In genomic region chr3:181278468-181279238, GRCh38 we compare ENCODE assay signal across 12 cellular contexts.
A peak's percentile ranks its signal among the peaks of the same experiment; 100 is the strongest.
DNase-seq lines count a peak whose midpoint lies in the region; ATAC-seq, FAIRE-seq and TF ChIP-seq lines count a peak whose summit lies in the region.
"Had no signal": no experiment of that assay in that cellular context is flagged by ENCODE, and none has a peak within 500 bp of the region (broad histone marks: within the 10 kb centered on the region; RNA-seq: fewer than 3 reads in every experiment).

No MANE protein-coding gene starts in this region.

- H3K4me3 ChIP-seq in endothelial cell of umbilical vein (replicated peaks in 1 of 3; ENCODE audit: insufficient read depth in 1 of 3, low read depth in 1 of 3, low read length in 3 of 3), result no peak overlapping the region
- H3K4me3 ChIP-seq in spleen, result no peak overlapping the region
- H3K4me3 ChIP-seq: Peyer's patch had no signal

- 50 to 55% (median 52%) methylated on average over 5 of the region's 5 CpGs for WGBS in spleen, 5 donors

- H3K27ac ChIP-seq in endothelial cell of umbilical vein (ENCODE audit: insufficient read depth, low read depth, low read length), result no peak overlapping the region
- H3K27ac ChIP-seq in spleen, result no peak overlapping the region
- H3K27ac ChIP-seq: Peyer's patch had no signal

- no TSS peak for BruUV-seq in endothelial cell of umbilical vein (replicated peaks; lab: Mats Ljungman, UMichigan)

- intact Hi-C loops in endothelial cell of umbilical vein (cut with micrococcal nuclease) (loop anchor here (1.0 to 5.0 kb wide), 3 partner anchors 68 to 476 kb away; no protein-coding TSS in a partner anchor), spleen (cut with DNase I; ENCODE audit: low total_unique reads) (no loop called here)

- H3K9ac ChIP-seq in endothelial cell of umbilical vein (replicated peaks; ENCODE audit: extremely low read depth, insufficient read depth, low read length), result no peak overlapping the region

- H3K9me3 ChIP-seq in endothelial cell of umbilical vein (replicated peaks; ENCODE audit: control insufficient read depth, insufficient read depth, low read length) (no peaks in the 10 kb centered on the region), spleen (no peaks in the 10 kb centered on the region)
- H3K9me3 ChIP-seq: Peyer's patch had no signal

- no peak overlapping the region for H3K4me2 ChIP-seq in endothelial cell of umbilical vein (ENCODE audit: insufficient read depth, low read length)

- POLR2A ChIA-PET in endothelial cell of umbilical vein (lab: Charles Lee), result no interaction called here

- no peaks in the 10 kb centered on the region for H3K9me1 ChIP-seq in endothelial cell of umbilical vein (replicated peaks; ENCODE audit: control insufficient read depth, extremely low read depth, insufficient read depth, low read length)

- no peak for FAIRE-seq in endothelial cell of umbilical vein (lab: Jason Lieb, UNC)
- FAIRE-seq: HTR-8/SVneo had no signal

- ATAC-seq in GM21529 (IDR thresholded peaks at IDR 0.05; ENCODE audit: unreplicated experiment), result no peak

- H3K27me3 ChIP-seq in endothelial cell of umbilical vein (ENCODE audit: control insufficient read depth in 2 of 2, insufficient read depth in 2 of 2, low read length in 2 of 2), result peaks cover 0 to 4% of the 10 kb centered on the region in 2 experiments
- H3K27me3 ChIP-seq in spleen (replicated peaks in 1 of 7), result no peaks in the 10 kb centered on the region
- H3K27me3 ChIP-seq: Peyer's patch had no signal

- CTCF ChIA-PET in endothelial cell of umbilical vein (lab: Charles Lee), result interaction anchor here (0.8 to 2.4 kb wide), 23 partner anchors 10 to 1405 kb away, joined by 3 to 34 read pairs (median 4); no protein-coding TSS in a partner anchor

- no peaks in the 10 kb centered on the region for H3K4me1 ChIP-seq in endothelial cell of umbilical vein (ENCODE audit: control insufficient read depth, extremely low read depth, insufficient read depth, low read length)
- no peaks in the 10 kb centered on the region for H3K4me1 ChIP-seq in spleen
- H3K4me1 ChIP-seq: Peyer's patch had no signal

- TF ChIP-seq POLR2A in endothelial cell of umbilical vein (IDR thresholded peaks at IDR 0.05; ENCODE audit: low read depth, low read length) (no peak), spleen (IDR thresholded peaks at IDR 0.05) (no peak)

- H3K36me3 ChIP-seq in endothelial cell of umbilical vein (ENCODE audit: control insufficient read depth in 2 of 2, extremely low read depth in 1 of 2, insufficient read depth in 2 of 2, low read length in 2 of 2), result no peaks in the 10 kb centered on the region
- H3K36me3 ChIP-seq in spleen, result no peaks in the 10 kb centered on the region

- peak; percentile 40 to 49 for DNase-seq in NCI-H2081 (lab: John Stamatoyannopoulos, UW)
- DNase-seq in NCI-H2081 treated with DMSO at 0.1 percent for 48 hours (lab: John Stamatoyannopoulos, UW), result no peak
- DNase-seq in NCI-H524 treated with DMSO at 0.1 percent for 48 hours (lab: John Stamatoyannopoulos, UW), result peak; percentile 15
- peak; percentile 6 for DNase-seq in endothelial cell of umbilical vein (ENCODE audit: low read depth, low spot score)
- no peak for DNase-seq in spleen
- DNase-seq in activated naive CD4-positive, alpha-beta T cell (lab: John Stamatoyannopoulos, UW), result no peak
- no peak for DNase-seq in GOT3 (lab: John Stamatoyannopoulos, UW)
- DNase-seq: activated CD4-positive, alpha-beta memory T cell treated with anti-CD3 and anti-CD28 coated beads, Interleukin-2, amount 10 ng/mL, durations not matched to agents 7 days and 5 days; Peyer's patch; posterior cingulate gyrus had no signal

- no peaks in the 10 kb centered on the region for H3K79me2 ChIP-seq in endothelial cell of umbilical vein (ENCODE audit: control insufficient read depth, insufficient read depth, low read length)

- dilution Hi-C loops in endothelial cell of umbilical vein (cut with MboI; ENCODE audit: extremely low pct_ligation_motif_present, low sequenced_read_pairs), result no loop called here

- no peaks in the 10 kb centered on the region for H4K20me1 ChIP-seq in endothelial cell of umbilical vein (replicated peaks; ENCODE audit: control insufficient read depth, extremely low read depth, insufficient read depth, low read length)

- no peak overlapping the region for H2AFZ ChIP-seq in endothelial cell of umbilical vein (ENCODE audit: low read depth, low read length)

- TF ChIP-seq CTCF in endothelial cell of umbilical vein (IDR thresholded peaks at IDR 0.05; ENCODE audit: extremely low read depth in 1 of 2, insufficient read depth in 1 of 2, low read depth in 1 of 2, low read length in 2 of 2) (peak in 1 of 2 donors; percentile 7), spleen (IDR thresholded peaks at IDR 0.05 in 8 of 11, conservative IDR thresholded peaks at IDR 0.05 in 3 of 11) (peak in 7 of 11 experiments; percentile 5 to 40 (median 25))

TF ChIP-seq in endothelial cell of umbilical vein, 7 proteins besides CTCF, POLR2A, EP300 and RAD21:
- TF ChIP-seq POLR2AphosphoS5 (IDR thresholded peaks at IDR 0.05; ENCODE audit: insufficient read depth, low read depth, low read length), result no peak
- TF ChIP-seq, protein P1, sequence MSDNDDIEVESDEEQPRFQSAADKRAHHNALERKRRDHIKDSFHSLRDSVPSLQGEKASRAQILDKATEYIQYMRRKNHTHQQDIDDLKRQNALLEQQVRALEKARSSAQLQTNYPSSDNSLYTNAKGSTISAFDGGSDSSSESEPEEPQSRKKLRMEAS (IDR thresholded peaks at IDR 0.05; ENCODE audit: insufficient read depth, insufficient read length), result no peak
- no peak for TF ChIP-seq EZH2 (IDR thresholded peaks at IDR 0.05; ENCODE audit: borderline replicate concordance, low read depth, low read length, severe bottlenecking)
- no peak for TF ChIP-seq FOS (IDR thresholded peaks at IDR 0.05; ENCODE audit: borderline replicate concordance, insufficient read depth, low read length)
- TF ChIP-seq MYC (IDR thresholded peaks at IDR 0.05; ENCODE audit: low read depth, low read length), result no peak
- TF ChIP-seq JUN (IDR thresholded peaks at IDR 0.05; ENCODE audit: borderline replicate concordance, insufficient read depth, insufficient read length, low read depth), result no peak
- no peak for TF ChIP-seq GATA2 (IDR thresholded peaks at IDR 0.05; ENCODE audit: insufficient read depth, insufficient read length, low read depth, low read length)

Comparison
In these comparisons a context has a peak if more than half of its experiments do, and no peak if none do; other contexts are left out.
1. DNase-seq: peak in NCI-H2081 (2 of 2), NCI-H524 treated with DMSO at 0.1 percent for 48 hours (single experiment) and endothelial cell of umbilical vein (single experiment); none in NCI-H2081 treated with DMSO at 0.1 percent for 48 hours (single experiment), spleen (single experiment), activated naive CD4-positive, alpha-beta T cell (0 of 4) and GOT3 (single experiment).